8 cellular contexts compared by ENCODE assay signal in genomic region chr11:71928739-71929443, GRCh38. TPM values are rescaled to one million over a fixed set of nuclear protein-coding genes. Genes with fewer than 3 reads are reported as not detected.
DNase-seq lines count a peak whose midpoint lies in the region; ATAC-seq and TF ChIP-seq lines count a peak whose summit lies in the region.

RNF121 (plus strand) TSS chr11:71929046; CDS start chr11:71929062, 16 bp downstream.

- in situ Hi-C loops in GM23248 (cut with MboI) = no loop called here

- H3F3A ChIP-seq in GM23248 (ENCODE audit: insufficient read depth) = no peaks in the 10 kb centered on the region

- H3K27ac Mint-ChIP-seq in naive thymus-derived CD8-positive, alpha-beta T cell = peak within 1 kb of the TSS; percentile 97 to 100 (median 99)

- H2AFZ ChIP-seq in GM23248 = peak within 1 kb of the TSS; percentile 99
- peak within 1 kb of the TSS; percentile 93 for H2AFZ ChIP-seq in fibroblast of lung (ENCODE audit: low read length)

- peaks cover 20% of the 10 kb centered on the region; the same call in 1 of the 2 replicates for H3K4me1 ChIP-seq in GM23248 (ENCODE audit: insufficient read depth)
- H3K4me1 ChIP-seq in fibroblast of lung (ENCODE audit: control insufficient read depth, extremely low read depth, insufficient read depth, low read length) = peaks cover 3% of the 10 kb centered on the region

- H3K4me2 ChIP-seq in GM23248 (ENCODE audit: unreplicated experiment) = peak within 1 kb of the TSS; percentile 100
- peak within 1 kb of the TSS; percentile 96 for H3K4me2 ChIP-seq in fibroblast of lung (ENCODE audit: extremely low read depth, insufficient read depth, low read length)

- H3K27ac ChIP-seq in GM23248 (peak within 1 kb of the TSS; percentile 75), fibroblast of lung (ENCODE audit: insufficient read depth, low read length) (peak within 1 kb of the TSS; percentile 92)

- no peaks in the 10 kb centered on the region for H3K9me3 ChIP-seq in GM23248 (ENCODE audit: low read depth)
- no peaks in the 10 kb centered on the region for H3K9me3 ChIP-seq in fibroblast of lung (ENCODE audit: control insufficient read depth, insufficient read depth, low read depth, low read length)

- H3K36me3 Mint-ChIP-seq in naive thymus-derived CD8-positive, alpha-beta T cell = peaks cover 0 to 6% (median 0%) of the 10 kb centered on the region in 3 donors

- POLR2A ChIA-PET in naive thymus-derived CD8-positive, alpha-beta T cell (lab: Charles Lee) = interaction anchor here (0.6 to 2.7 kb wide), 9 partner anchors 9 to 296 kb away, joined by 3 to 14 read pairs (median 4); partner anchors contain the start of genes ANAPC15, IL18BP and INPPL1

- H3K4me3 ChIP-seq in GM23248 = peak within 1 kb of the TSS; percentile 97
- H3K4me3 ChIP-seq in fibroblast of lung (replicated peaks in 1 of 4; ENCODE audit: control extremely low read depth in 1 of 4, insufficient read depth in 1 of 4, low read depth in 3 of 4, low read length in 4 of 4) = peak within 1 kb of the TSS; percentile 72 to 97 (median 94)

- H3K9ac ChIP-seq in GM23248 (peak within 1 kb of the TSS; percentile 86), fibroblast of lung (ENCODE audit: insufficient read depth, low read length) (peak within 1 kb of the TSS; percentile 74)

- H3K79me2 ChIP-seq in GM23248 (ENCODE audit: insufficient read depth) (peaks cover 70% of the 10 kb centered on the region), fibroblast of lung (ENCODE audit: control insufficient read depth, insufficient read depth, low read length) (peaks cover 37% of the 10 kb centered on the region)

- 1 to 2% methylated on average over 26 to 31 of the region's 31 CpGs for WGBS in GM23248 (ENCODE audit: low coverage in 1 of 2, low lambda C conversion rate in 2 of 2, missing lambda C conversion rate in 2 of 2), 2 experiments

- ATAC-seq in naive thymus-derived CD8-positive, alpha-beta T cell = peak; percentile 90 to 92

- no peaks in the 10 kb centered on the region for H3K9me2 ChIP-seq in GM23248 (ENCODE audit: insufficient read depth)

- no peaks in the 10 kb centered on the region for H3K36me3 ChIP-seq in GM23248 (ENCODE audit: low read depth)
- no peaks in the 10 kb centered on the region for H3K36me3 ChIP-seq in fibroblast of lung (ENCODE audit: control insufficient read depth, insufficient read depth, low read length)

- DNase-seq in DMS79 treated with DMSO at 0.1 percent for 48 hours (lab: John Stamatoyannopoulos, UW) (peak; percentile 99), GM23248 (peak; percentile 100), Kasumi-1 (lab: John Stamatoyannopoulos, UW) (peak; percentile 97 to 98), RPMI7951 (ENCODE audit: low read depth) (peak; percentile 94), fibroblast of lung (ENCODE audit: low read depth in 2 of 2) (peak; percentile 94 to 95)
- peak; percentile 94 for DNase-seq in activated T-helper 1 cell treated with anti-CD3 and anti-CD28 coated beads, Interleukin-2, amount 50 U/mL, for 16 hours (ENCODE audit: low read depth in 1 of 2, low spot score in 1 of 2)
- peak; percentile 94 to 99 (median 97) for DNase-seq in naive thymus-derived CD8-positive, alpha-beta T cell
- peak; percentile 99 for DNase-seq in stimulated activated naive CD4-positive, alpha-beta T cell treated with Interleukin-2 at 50 U/mL for 16 hours (lab: John Stamatoyannopoulos, UW)

- H4K20me1 ChIP-seq in GM23248 (ENCODE audit: insufficient read depth) (peaks cover 17% of the 10 kb centered on the region; the same call in 1 of the 2 replicates), fibroblast of lung (ENCODE audit: control insufficient read depth, extremely low read depth, insufficient read depth, low read length) (no peaks in the 10 kb centered on the region)

- peak within 1 kb of the TSS; percentile 94 to 99 (median 98) for H3K4me3 Mint-ChIP-seq in naive thymus-derived CD8-positive, alpha-beta T cell

- no peak for TF ChIP-seq CTCF in fibroblast of lung (conservative IDR thresholded peaks at IDR 0.05 in 1 of 2, IDR thresholded peaks at IDR 0.05 in 1 of 2; ENCODE audit: low read depth in 1 of 2, low read length in 2 of 2)

- H3K27me3 Mint-ChIP-seq in naive thymus-derived CD8-positive, alpha-beta T cell = no peaks in the 10 kb centered on the region

- no peaks in the 10 kb centered on the region for H3K9me3 Mint-ChIP-seq in naive thymus-derived CD8-positive, alpha-beta T cell

- H3K4me1 Mint-ChIP-seq in naive thymus-derived CD8-positive, alpha-beta T cell = peaks cover 25 to 57% (median 55%) of the 10 kb centered on the region in 4 donors

- no peaks in the 10 kb centered on the region for H3K27me3 ChIP-seq in GM23248 (replicated peaks; ENCODE audit: insufficient read depth)
- H3K27me3 ChIP-seq in fibroblast of lung (ENCODE audit: control insufficient read depth, insufficient read depth, low read length) = no peaks in the 10 kb centered on the region

RNA-seq across cellular contexts. Expression of gene RNF121, which starts in this region (rescaled TPM):
- 20.3 and 27.4 TPM in 2 replicates for total RNA-seq in GM23248 (2014; rRNA removed; shearing (Covaris generic))
- polyA plus RNA-seq in GM23248 (2016; fragmentation: Nextera tagmentation; extraction: Ambion mirVana) = 18.1 and 19.9 TPM in 2 replicates
- total RNA-seq in RPMI7951 (2014; rRNA removed; shearing (Covaris generic)) = 22.4 and 27.2 TPM in 2 replicates
- total RNA-seq in fibroblast of lung = 23.1 and 29.6 TPM in 2 replicates
- 48.6 and 48.9 TPM in 2 replicates for polyA plus RNA-seq in fibroblast of lung
- polyA plus RNA-seq in fibroblast of lung (2012) = 35.7 and 36.8 TPM in 2 replicates
- polyA minus RNA-seq in fibroblast of lung (ENCODE audit: low replicate concordance) = 43.3 and 45.0 TPM in 2 replicates
- total RNA-seq in naive thymus-derived CD8-positive, alpha-beta T cell = 10 to 100 TPM; 26.1 to 32.0 TPM
- polyA plus RNA-seq in naive thymus-derived CD8-positive, alpha-beta T cell = 1 to 10 TPM; 5.7 to 9.4 (median 7.7) TPM

Comparison
In these comparisons a context has a peak if more than half of its experiments do, and no peak if none do; other contexts are left out.
1. Peak in every context shown above with its lines: DNase-seq, ATAC-seq, H3K4me3 ChIP-seq and H3K27ac ChIP-seq.